8 cellular contexts compared by ENCODE assay signal in genomic region chr1:8439015-8439702, GRCh38.
DNase-seq lines count a peak whose midpoint lies in the region; ATAC-seq and TF ChIP-seq lines count a peak whose summit lies in the region.

No MANE protein-coding gene starts in this region.

- peak; percentile 35; the same call in 1 of the 2 replicates for TF ChIP-seq CTCF in WTC11 (IDR thresholded peaks at IDR 0.05)
- no peak for TF ChIP-seq CTCF in omental fat pad (IDR thresholded peaks at IDR 0.05)

- ATAC-seq in GM19395 (IDR thresholded peaks at IDR 0.05; ENCODE audit: unreplicated experiment) (peak; percentile 70), WTC11 (peak; percentile 42), omental fat pad (ENCODE audit: low FRiP score) (peak; percentile 63)
- no peak for ATAC-seq in activated CD8-positive, alpha-beta memory T cell treated with anti-CD3 and anti-CD28 coated beads, Interleukin-2, amount 10 ng/mL, durations not matched to agents 7 days and 5 days

- H3K27ac Mint-ChIP-seq in WTC11, result peak overlapping the region; percentile 93
- no peak overlapping the region for H3K27ac Mint-ChIP-seq in activated CD8-positive, alpha-beta memory T cell treated with anti-CD3 and anti-CD28 coated beads, Interleukin-2, amount 10 ng/mL, durations not matched to agents 7 days and 5 days

- no peaks in the 10 kb centered on the region for H3K27me3 Mint-ChIP-seq in WTC11 (ENCODE audit: low read depth)
- peaks cover 6% of the 10 kb centered on the region for H3K27me3 Mint-ChIP-seq in activated CD8-positive, alpha-beta memory T cell treated with anti-CD3 and anti-CD28 coated beads, Interleukin-2, amount 10 ng/mL, durations not matched to agents 7 days and 5 days

- peaks cover 67% of the 10 kb centered on the region for H3K4me1 Mint-ChIP-seq in WTC11
- H3K4me1 Mint-ChIP-seq in activated CD8-positive, alpha-beta memory T cell treated with anti-CD3 and anti-CD28 coated beads, Interleukin-2, amount 10 ng/mL, durations not matched to agents 7 days and 5 days, result peaks cover 4% of the 10 kb centered on the region

- H3K36me3 Mint-ChIP-seq in WTC11, result peaks cover 7% of the 10 kb centered on the region
- peaks cover 8% of the 10 kb centered on the region for H3K36me3 Mint-ChIP-seq in activated CD8-positive, alpha-beta memory T cell treated with anti-CD3 and anti-CD28 coated beads, Interleukin-2, amount 10 ng/mL, durations not matched to agents 7 days and 5 days

- peak overlapping the region; percentile 15; the same call in 1 of the 2 replicates for H3K4me3 Mint-ChIP-seq in WTC11
- H3K4me3 Mint-ChIP-seq in activated CD8-positive, alpha-beta memory T cell treated with anti-CD3 and anti-CD28 coated beads, Interleukin-2, amount 10 ng/mL, durations not matched to agents 7 days and 5 days, result no peak overlapping the region

- peaks cover 7% of the 10 kb centered on the region for H3K9me3 Mint-ChIP-seq in WTC11
- H3K9me3 Mint-ChIP-seq in activated CD8-positive, alpha-beta memory T cell treated with anti-CD3 and anti-CD28 coated beads, Interleukin-2, amount 10 ng/mL, durations not matched to agents 7 days and 5 days (ENCODE audit: low read depth), result no peaks in the 10 kb centered on the region

- POLR2A ChIA-PET in WTC11 (lab: Charles Lee), result no interaction called here

- DNase-seq in AG08395 (ENCODE audit: low spot score) (peak; percentile 94), NCI-H146 treated with DMSO at 0.1 percent for 48 hours (lab: John Stamatoyannopoulos, UW; ENCODE audit: unreplicated experiment) (peak; percentile 89), WTC11 (ENCODE audit: low spot score) (peak; percentile 72), globus pallidus (ENCODE audit: low spot score) (peak; percentile 88), omental fat pad (ENCODE audit: low spot score) (peak; percentile 48), T-helper 2 cell (no peak)
- no peak for DNase-seq in activated CD8-positive, alpha-beta memory T cell treated with anti-CD3 and anti-CD28 coated beads, Interleukin-2, amount 10 ng/mL, durations not matched to agents 7 days and 5 days

- CTCF ChIA-PET in WTC11 (lab: Charles Lee), result interaction anchor here (0.9 to 2.1 kb wide), 12 partner anchors 10 to 447 kb away, joined by 3 to 11 read pairs (median 4); no protein-coding TSS in a partner anchor
- CTCF ChIA-PET in activated CD8-positive, alpha-beta memory T cell treated with anti-CD3 and anti-CD28 coated beads, Interleukin-2, amount 10 ng/mL, durations not matched to agents 7 days and 5 days (lab: Charles Lee), result interaction anchor here (1.3 kb wide), 1 partner anchor 12 kb away, joined by 3 read pairs; no protein-coding TSS in a partner anchor

TF ChIP-seq in WTC11, 78 proteins besides CTCF, POLR2A, EP300 and RAD21:
- no peak for TF ChIP-seq ETV6 (CRISPR knock-in tag; IDR thresholded peaks at IDR 0.05)
- no peak for TF ChIP-seq MYBL2 (CRISPR knock-in tag; IDR thresholded peaks at IDR 0.05)
- TF ChIP-seq, protein P1, sequence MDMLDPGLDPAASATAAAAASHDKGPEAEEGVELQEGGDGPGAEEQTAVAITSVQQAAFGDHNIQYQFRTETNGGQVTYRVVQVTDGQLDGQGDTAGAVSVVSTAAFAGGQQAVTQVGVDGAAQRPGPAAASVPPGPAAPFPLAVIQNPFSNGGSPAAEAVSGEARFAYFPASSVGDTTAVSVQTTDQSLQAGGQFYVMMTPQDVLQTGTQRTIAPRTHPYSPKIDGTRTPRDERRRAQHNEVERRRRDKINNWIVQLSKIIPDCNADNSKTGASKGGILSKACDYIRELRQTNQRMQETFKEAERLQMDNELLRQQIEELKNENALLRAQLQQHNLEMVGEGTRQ (CRISPR knock-in tag; IDR thresholded peaks at IDR 0.05), result no peak
- no peak for TF ChIP-seq IRF2 (CRISPR knock-in tag; IDR thresholded peaks at IDR 0.05; ENCODE audit: borderline replicate concordance, low read depth)
- TF ChIP-seq TCF7 (CRISPR knock-in tag; IDR thresholded peaks at IDR 0.05; ENCODE audit: low read depth), result no peak
- TF ChIP-seq NR3C1 (CRISPR knock-in tag; conservative IDR thresholded peaks at IDR 0.05; ENCODE audit: low read depth), result no peak
- TF ChIP-seq CREM (CRISPR knock-in tag; IDR thresholded peaks at IDR 0.05), result no peak
- TF ChIP-seq, protein P2, sequence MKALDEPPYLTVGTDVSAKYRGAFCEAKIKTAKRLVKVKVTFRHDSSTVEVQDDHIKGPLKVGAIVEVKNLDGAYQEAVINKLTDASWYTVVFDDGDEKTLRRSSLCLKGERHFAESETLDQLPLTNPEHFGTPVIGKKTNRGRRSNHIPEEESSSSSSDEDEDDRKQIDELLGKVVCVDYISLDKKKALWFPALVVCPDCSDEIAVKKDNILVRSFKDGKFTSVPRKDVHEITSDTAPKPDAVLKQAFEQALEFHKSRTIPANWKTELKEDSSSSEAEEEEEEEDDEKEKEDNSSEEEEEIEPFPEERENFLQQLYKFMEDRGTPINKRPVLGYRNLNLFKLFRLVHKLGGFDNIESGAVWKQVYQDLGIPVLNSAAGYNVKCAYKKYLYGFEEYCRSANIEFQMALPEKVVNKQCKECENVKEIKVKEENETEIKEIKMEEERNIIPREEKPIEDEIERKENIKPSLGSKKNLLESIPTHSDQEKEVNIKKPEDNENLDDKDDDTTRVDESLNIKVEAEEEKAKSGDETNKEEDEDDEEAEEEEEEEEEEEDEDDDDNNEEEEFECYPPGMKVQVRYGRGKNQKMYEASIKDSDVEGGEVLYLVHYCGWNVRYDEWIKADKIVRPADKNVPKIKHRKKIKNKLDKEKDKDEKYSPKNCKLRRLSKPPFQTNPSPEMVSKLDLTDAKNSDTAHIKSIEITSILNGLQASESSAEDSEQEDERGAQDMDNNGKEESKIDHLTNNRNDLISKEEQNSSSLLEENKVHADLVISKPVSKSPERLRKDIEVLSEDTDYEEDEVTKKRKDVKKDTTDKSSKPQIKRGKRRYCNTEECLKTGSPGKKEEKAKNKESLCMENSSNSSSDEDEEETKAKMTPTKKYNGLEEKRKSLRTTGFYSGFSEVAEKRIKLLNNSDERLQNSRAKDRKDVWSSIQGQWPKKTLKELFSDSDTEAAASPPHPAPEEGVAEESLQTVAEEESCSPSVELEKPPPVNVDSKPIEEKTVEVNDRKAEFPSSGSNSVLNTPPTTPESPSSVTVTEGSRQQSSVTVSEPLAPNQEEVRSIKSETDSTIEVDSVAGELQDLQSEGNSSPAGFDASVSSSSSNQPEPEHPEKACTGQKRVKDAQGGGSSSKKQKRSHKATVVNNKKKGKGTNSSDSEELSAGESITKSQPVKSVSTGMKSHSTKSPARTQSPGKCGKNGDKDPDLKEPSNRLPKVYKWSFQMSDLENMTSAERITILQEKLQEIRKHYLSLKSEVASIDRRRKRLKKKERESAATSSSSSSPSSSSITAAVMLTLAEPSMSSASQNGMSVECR (CRISPR knock-in tag; IDR thresholded peaks at IDR 0.05; ENCODE audit: borderline replicate concordance), result no peak

Comparison
In these comparisons a context has a peak if more than half of its experiments do, and no peak if none do; other contexts are left out.
1. DNase-seq: peak in AG08395 (single experiment), NCI-H146 treated with DMSO at 0.1 percent for 48 hours (single experiment), WTC11 (single experiment), globus pallidus (single experiment) and omental fat pad (single experiment); none in T-helper 2 cell (0 of 5) and activated CD8-positive, alpha-beta memory T cell treated with anti-CD3 and anti-CD28 coated beads, Interleukin-2, amount 10 ng/mL, durations not matched to agents 7 days and 5 days (single experiment).